ENCODE assay signal across 15 cellular contexts in the genomic region with DNA sequence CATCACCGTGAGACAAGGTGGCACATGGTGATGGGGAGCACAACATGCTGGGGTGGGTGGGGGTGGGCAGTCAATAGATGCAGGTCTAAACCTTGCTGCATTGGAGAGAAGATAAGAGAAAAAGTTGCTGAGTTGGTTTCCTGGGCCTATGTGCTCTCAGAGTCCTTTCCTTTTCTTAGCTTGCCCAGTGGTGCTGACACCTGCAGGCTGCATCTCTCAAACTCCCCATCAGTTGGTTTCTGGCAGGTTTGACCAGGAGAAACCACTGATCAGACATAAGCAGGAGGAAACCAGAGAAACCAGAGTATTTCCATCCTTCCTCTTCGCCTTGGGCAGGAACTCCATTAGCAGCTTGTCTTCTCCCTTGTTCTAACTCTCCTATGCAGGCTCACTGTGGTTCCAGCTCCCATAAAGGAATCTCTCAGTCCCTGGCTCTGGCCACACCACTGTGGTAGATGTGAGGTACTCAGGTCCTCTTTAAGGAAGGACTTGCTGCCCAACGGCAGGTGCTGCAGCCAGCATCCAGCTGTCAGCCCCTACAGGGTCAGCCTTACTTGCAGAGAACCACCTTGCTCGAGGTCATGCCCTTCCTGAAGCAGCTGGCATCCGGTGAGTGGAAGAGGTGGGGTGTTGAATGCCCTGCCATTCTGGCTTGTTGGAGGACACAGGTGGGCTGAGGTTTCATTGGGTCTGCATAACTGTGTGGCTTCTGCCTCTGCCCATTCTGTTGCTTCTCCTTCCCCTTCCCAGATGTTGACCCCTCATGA.
DNase-seq lines count a peak whose midpoint lies in the region; ATAC-seq and TF ChIP-seq lines count a peak whose summit lies in the region.
"Had no signal": no experiment of that assay in that cellular context is flagged by ENCODE, and none has a peak within 500 bp of the region (broad histone marks: within the 10 kb centered on the region; RNA-seq: fewer than 3 reads in every experiment).

No MANE protein-coding gene starts in this region.

- H3K4me3 ChIP-seq in MM.1S (ENCODE audit: low read length) = no peak overlapping the region
- no peak overlapping the region for H3K4me3 ChIP-seq in choroid plexus epithelial cell (ENCODE audit: low read depth, low read length)
- H3K4me3 ChIP-seq: GM23248, HAP-1 had no signal

- H3K27ac ChIP-seq in MM.1S (ENCODE audit: low read length) = no peak overlapping the region
- H3K27ac ChIP-seq: GM23248 had no signal

- H4K20me1 ChIP-seq in MM.1S (ENCODE audit: insufficient read depth, low read length) = no peaks in the 10 kb centered on the region

- H3K9me2 ChIP-seq in MM.1S (replicated peaks; ENCODE audit: insufficient read depth, low read length) = no peaks in the 10 kb centered on the region

- H3K79me2 ChIP-seq in MM.1S (ENCODE audit: low read length) = no peaks in the 10 kb centered on the region

- no peaks in the 10 kb centered on the region for H3K4me1 ChIP-seq in MM.1S (ENCODE audit: low read length)
- H3K4me1 ChIP-seq: BE2C, HAP-1 had no signal

- H2AFZ ChIP-seq in MM.1S (ENCODE audit: low read length) = no peak overlapping the region
- H2AFZ ChIP-seq: GM23248 had no signal

- ATAC-seq in left lobe of liver = peak; percentile 38

- H3K9ac ChIP-seq in MM.1S (ENCODE audit: low read length) = no peak overlapping the region
- H3K9ac ChIP-seq: GM23248 had no signal

- H3K4me2 ChIP-seq in MM.1S (ENCODE audit: low read depth, low read length) = no peak overlapping the region

- H3F3A ChIP-seq in MM.1S (ENCODE audit: insufficient read depth, low read length) = no peaks in the 10 kb centered on the region

- H3K27me3 ChIP-seq in MM.1S (replicated peaks; ENCODE audit: insufficient read depth, low read length) = no peaks in the 10 kb centered on the region
- H3K27me3 ChIP-seq: BE2C had no signal

- TF ChIP-seq CTCF in MM.1S (IDR thresholded peaks at IDR 0.05; ENCODE audit: low read length) (no peak), choroid plexus epithelial cell (conservative IDR thresholded peaks at IDR 0.05; ENCODE audit: low read depth, low read length) (peak; percentile 10)

- DNase-seq in MM.1S (peak; percentile 19), choroid plexus epithelial cell (ENCODE audit: low read depth) (no peak), left lobe of liver (ENCODE audit: low spot score) (no peak), NCI-H1694 (lab: John Stamatoyannopoulos, UW) (no peak), NCI-H748 treated with DMSO at 0.1 percent for 48 hours (lab: John Stamatoyannopoulos, UW) (no peak)
- DNase-seq in activated naive CD4-positive, alpha-beta T cell treated with Interleukin-2 at 50 U/mL for 16 hours = no peak
- DNase-seq: ACHN; BE2C; C1 segment of cervical spinal cord; CD4-positive, CD25-positive, alpha-beta regulatory T cell; CD8-positive, alpha-beta memory T cell; COR-L47; DMS 273 treated with DMSO at 0.1 percent for 48 hours; GM23248 had no signal

- no peaks in the 10 kb centered on the region for H3K9me3 ChIP-seq in MM.1S (replicated peaks; ENCODE audit: insufficient read depth, low read length)
- H3K9me3 ChIP-seq: BE2C, HAP-1 had no signal

- H3K36me3 ChIP-seq in MM.1S (replicated peaks; ENCODE audit: insufficient read depth, low read length) = no peaks in the 10 kb centered on the region
- H3K36me3 ChIP-seq: BE2C, HAP-1 had no signal
